ENCODE assay signal across 1 cellular context in the genomic region with DNA sequence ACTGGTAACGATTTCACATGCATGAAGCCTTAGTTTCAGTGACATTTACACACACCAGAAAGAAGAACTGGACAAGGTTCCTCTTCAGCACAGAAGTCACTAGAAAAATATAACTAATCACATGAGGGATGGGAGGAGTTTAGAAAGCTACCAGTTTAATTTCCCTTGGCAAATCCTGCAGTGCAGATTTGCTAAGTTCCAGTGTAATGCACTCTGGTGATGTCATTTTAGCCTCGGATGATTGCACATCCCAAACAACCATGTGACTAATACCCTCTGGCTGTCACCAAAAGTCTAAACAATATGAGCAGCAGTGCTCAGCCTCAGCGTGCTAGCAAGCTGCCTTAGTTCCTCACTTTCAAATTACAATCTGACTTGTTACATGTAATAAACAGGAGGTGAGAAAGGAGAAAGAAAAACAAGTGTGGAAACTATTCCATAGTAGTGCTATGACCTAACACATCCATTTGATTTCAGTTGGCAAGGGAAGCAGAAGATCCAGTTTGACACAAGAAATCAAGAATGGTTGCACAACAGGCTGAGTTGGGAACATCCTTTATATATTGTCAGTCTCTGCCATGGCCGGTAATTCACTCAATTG.
A peak's percentile ranks its signal among the peaks of the same experiment; 100 is the strongest.
TF ChIP-seq lines count a peak whose summit lies in the region.

No MANE protein-coding gene starts in this region.

TF ChIP-seq in GM12878, 131 proteins besides CTCF, POLR2A, EP300 and RAD21 (continued from another document):
- 0 out of 2 replicates have a peak, but pooled peaks have one; percentile 3 for TF ChIP-seq ATF3 (IDR thresholded peaks at IDR 0.05; ENCODE audit: borderline replicate concordance, extremely low read depth, low read depth, low read length)
- no peak for TF ChIP-seq TAF1 (IDR thresholded peaks at IDR 0.05; ENCODE audit: borderline replicate concordance, low read depth, low read length)
- TF ChIP-seq IKZF1 (conservative IDR thresholded peaks at IDR 0.05), result 0 out of 2 replicates have a peak, but pooled peaks have one; percentile 20
- TF ChIP-seq HDGF (IDR thresholded peaks at IDR 0.05), result no peak
- no peak for TF ChIP-seq BMI1 (IDR thresholded peaks at IDR 0.05; ENCODE audit: borderline replicate concordance)
- no peak for TF ChIP-seq CREM (IDR thresholded peaks at IDR 0.05; ENCODE audit: low read depth)
- no peak for TF ChIP-seq HDAC6 (IDR thresholded peaks at IDR 0.05; ENCODE audit: unreplicated experiment)
- no peak for TF ChIP-seq CUX1 (IDR thresholded peaks at IDR 0.05; ENCODE audit: insufficient replicate concordance, low read depth, low read length)
- no peak for TF ChIP-seq KLF5 (IDR thresholded peaks at IDR 0.05; ENCODE audit: partially characterized antibody)
- TF ChIP-seq NRF1 (conservative IDR thresholded peaks at IDR 0.05; ENCODE audit: low read depth, low read length), result no peak
- TF ChIP-seq ATF7 (IDR thresholded peaks at IDR 0.05; ENCODE audit: low read depth), result peak; percentile 80
- 0 out of 2 replicates have a peak, but pooled peaks have one; percentile 16 for TF ChIP-seq PAX5 (IDR thresholded peaks at IDR 0.05; ENCODE audit: borderline replicate concordance, low read depth, low read length)
- TF ChIP-seq MTA2 (IDR thresholded peaks at IDR 0.05; ENCODE audit: low read depth), result no peak
- TF ChIP-seq HCFC1 (IDR thresholded peaks at IDR 0.05; ENCODE audit: low read length), result no peak
- TF ChIP-seq SPI1 (IDR thresholded peaks at IDR 0.05; ENCODE audit: borderline replicate concordance, insufficient read depth, low read depth, low read length), result peak; percentile 14; the same call in 1 of the 2 replicates
- no peak for TF ChIP-seq BCL11A (IDR thresholded peaks at IDR 0.05; ENCODE audit: low read depth, low read length)
- no peak for TF ChIP-seq POLR2AphosphoS2 (IDR thresholded peaks at IDR 0.05; ENCODE audit: low read depth, low read length)
- no peak for TF ChIP-seq SIX5 (IDR thresholded peaks at IDR 0.05; ENCODE audit: low read depth, low read length, severe bottlenecking)
- no peak for TF ChIP-seq DPF2 (IDR thresholded peaks at IDR 0.05)
- TF ChIP-seq KDM1A (IDR thresholded peaks at IDR 0.05; ENCODE audit: borderline replicate concordance), result no peak
- TF ChIP-seq MTA3 (IDR thresholded peaks at IDR 0.05; ENCODE audit: borderline replicate concordance, low read length), result no peak
- no peak for TF ChIP-seq HDAC2 (IDR thresholded peaks at IDR 0.05)
- TF ChIP-seq, protein P1, sequence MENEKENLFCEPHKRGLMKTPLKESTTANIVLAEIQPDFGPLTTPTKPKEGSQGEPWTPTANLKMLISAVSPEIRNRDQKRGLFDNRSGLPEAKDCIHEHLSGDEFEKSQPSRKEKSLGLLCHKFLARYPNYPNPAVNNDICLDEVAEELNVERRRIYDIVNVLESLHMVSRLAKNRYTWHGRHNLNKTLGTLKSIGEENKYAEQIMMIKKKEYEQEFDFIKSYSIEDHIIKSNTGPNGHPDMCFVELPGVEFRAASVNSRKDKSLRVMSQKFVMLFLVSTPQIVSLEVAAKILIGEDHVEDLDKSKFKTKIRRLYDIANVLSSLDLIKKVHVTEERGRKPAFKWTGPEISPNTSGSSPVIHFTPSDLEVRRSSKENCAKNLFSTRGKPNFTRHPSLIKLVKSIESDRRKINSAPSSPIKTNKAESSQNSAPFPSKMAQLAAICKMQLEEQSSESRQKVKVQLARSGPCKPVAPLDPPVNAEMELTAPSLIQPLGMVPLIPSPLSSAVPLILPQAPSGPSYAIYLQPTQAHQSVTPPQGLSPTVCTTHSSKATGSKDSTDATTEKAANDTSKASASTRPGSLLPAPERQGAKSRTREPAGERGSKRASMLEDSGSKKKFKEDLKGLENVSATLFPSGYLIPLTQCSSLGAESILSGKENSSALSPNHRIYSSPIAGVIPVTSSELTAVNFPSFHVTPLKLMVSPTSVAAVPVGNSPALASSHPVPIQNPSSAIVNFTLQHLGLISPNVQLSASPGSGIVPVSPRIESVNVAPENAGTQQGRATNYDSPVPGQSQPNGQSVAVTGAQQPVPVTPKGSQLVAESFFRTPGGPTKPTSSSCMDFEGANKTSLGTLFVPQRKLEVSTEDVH (IDR thresholded peaks at IDR 0.05; ENCODE audit: low read depth, partially characterized antibody), result no peak
- TF ChIP-seq WRNIP1 (IDR thresholded peaks at IDR 0.05; ENCODE audit: borderline replicate concordance, low read depth, low read length), result no peak
- TF ChIP-seq CHD2 (IDR thresholded peaks at IDR 0.05; ENCODE audit: borderline replicate concordance, low read depth, low read length), result no peak
- no peak for TF ChIP-seq POLR2AphosphoS5 (IDR thresholded peaks at IDR 0.05; ENCODE audit: low read length)
- no peak for TF ChIP-seq FOXM1 (IDR thresholded peaks at IDR 0.05; ENCODE audit: low read depth, low read length)
- 0 out of 2 replicates have a peak, but pooled peaks have one; percentile 49 for TF ChIP-seq EED (IDR thresholded peaks at IDR 0.05; ENCODE audit: low read depth)
- TF ChIP-seq, protein P2, sequence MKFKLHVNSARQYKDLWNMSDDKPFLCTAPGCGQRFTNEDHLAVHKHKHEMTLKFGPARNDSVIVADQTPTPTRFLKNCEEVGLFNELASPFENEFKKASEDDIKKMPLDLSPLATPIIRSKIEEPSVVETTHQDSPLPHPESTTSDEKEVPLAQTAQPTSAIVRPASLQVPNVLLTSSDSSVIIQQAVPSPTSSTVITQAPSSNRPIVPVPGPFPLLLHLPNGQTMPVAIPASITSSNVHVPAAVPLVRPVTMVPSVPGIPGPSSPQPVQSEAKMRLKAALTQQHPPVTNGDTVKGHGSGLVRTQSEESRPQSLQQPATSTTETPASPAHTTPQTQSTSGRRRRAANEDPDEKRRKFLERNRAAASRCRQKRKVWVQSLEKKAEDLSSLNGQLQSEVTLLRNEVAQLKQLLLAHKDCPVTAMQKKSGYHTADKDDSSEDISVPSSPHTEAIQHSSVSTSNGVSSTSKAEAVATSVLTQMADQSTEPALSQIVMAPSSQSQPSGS (IDR thresholded peaks at IDR 0.05; ENCODE audit: low read length), result peak; percentile 15; the same call in 1 of the 2 replicates
- no peak for TF ChIP-seq NKRF (conservative IDR thresholded peaks at IDR 0.05)
- TF ChIP-seq SIN3A (IDR thresholded peaks at IDR 0.05; ENCODE audit: low read depth, low read length), result no peak
- TF ChIP-seq, protein P3, sequence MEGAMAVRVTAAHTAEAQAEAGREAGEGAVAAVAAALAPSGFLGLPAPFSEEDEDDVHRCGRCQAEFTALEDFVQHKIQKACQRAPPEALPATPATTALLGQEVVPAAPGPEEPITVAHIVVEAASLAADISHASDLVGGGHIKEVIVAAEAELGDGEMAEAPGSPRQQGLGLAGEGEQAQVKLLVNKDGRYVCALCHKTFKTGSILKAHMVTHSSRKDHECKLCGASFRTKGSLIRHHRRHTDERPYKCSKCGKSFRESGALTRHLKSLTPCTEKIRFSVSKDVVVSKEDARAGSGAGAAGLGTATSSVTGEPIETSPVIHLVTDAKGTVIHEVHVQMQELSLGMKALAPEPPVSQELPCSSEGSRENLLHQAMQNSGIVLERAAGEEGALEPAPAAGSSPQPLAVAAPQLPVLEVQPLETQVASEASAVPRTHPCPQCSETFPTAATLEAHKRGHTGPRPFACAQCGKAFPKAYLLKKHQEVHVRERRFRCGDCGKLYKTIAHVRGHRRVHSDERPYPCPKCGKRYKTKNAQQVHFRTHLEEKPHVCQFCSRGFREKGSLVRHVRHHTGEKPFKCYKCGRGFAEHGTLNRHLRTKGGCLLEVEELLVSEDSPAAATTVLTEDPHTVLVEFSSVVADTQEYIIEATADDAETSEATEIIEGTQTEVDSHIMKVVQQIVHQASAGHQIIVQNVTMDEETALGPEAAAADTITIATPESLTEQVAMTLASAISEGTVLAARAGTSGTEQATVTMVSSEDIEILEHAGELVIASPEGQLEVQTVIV (IDR thresholded peaks at IDR 0.05; ENCODE audit: borderline replicate concordance, partially characterized antibody), result no peak
- peak; percentile 47; the same call in 1 of the 2 replicates for TF ChIP-seq RAD51 (IDR thresholded peaks at IDR 0.05)
TF ChIP-seq in GM12878: peak in this region for 8.
